ENCODE assay signal across 23 cellular contexts in genomic region chr9:130606887-130607582, GRCh38. TPM values are rescaled to one million over a fixed set of nuclear protein-coding genes. Genes with fewer than 3 reads are reported as not detected.
A peak's percentile ranks its signal among the peaks of the same experiment; 100 is the strongest.
DNase-seq lines count a peak whose midpoint lies in the region; ATAC-seq and TF ChIP-seq lines count a peak whose summit lies in the region.
"Had no signal": no experiment of that assay in that cellular context is flagged by ENCODE, and none has a peak within 500 bp of the region (broad histone marks: within the 10 kb centered on the region; RNA-seq: fewer than 3 reads in every experiment).

No MANE protein-coding gene starts in this region.

- H3K27me3 ChIP-seq in left ventricle myocardium inferior (ENCODE audit: low read depth), result no peaks in the 10 kb centered on the region
- H3K27me3 ChIP-seq: BE2C, spleen, upper lobe of right lung had no signal

- H3K27ac ChIP-seq in left ventricle myocardium inferior (replicated peaks), result peak overlapping the region; percentile 4
- H3K27ac ChIP-seq: A549, coronary artery, spleen, upper lobe of right lung had no signal

- in situ Hi-C loops in G401 (cut with HindIII; ENCODE audit: low sequenced_read_pairs), result no loop called here

- H3K36me3 ChIP-seq in left ventricle myocardium inferior, result peaks cover 21% of the 10 kb centered on the region
- H3K36me3 ChIP-seq: prostate gland had no signal

- TF ChIP-seq CTCF in left ventricle myocardium inferior (IDR thresholded peaks at IDR 0.05; ENCODE audit: borderline replicate concordance) (no peak), cardiac fibroblast (IDR thresholded peaks at IDR 0.05; ENCODE audit: low read depth, low read length) (no peak)

- no peak for ATAC-seq in Right ventricle myocardium superior (ENCODE audit: poor library complexity)
- ATAC-seq: A549; activated naive CD4-positive, alpha-beta T cell treated with anti-CD3 and anti-CD28 coated beads, Interleukin-2, amount 50 U/mL, for 72 hours; activated T-cell treated with anti-CD3 and anti-CD28 coated beads, Interleukin-2, amount 50 U/mL, for 4 hours; upper lobe of right lung had no signal

- no peak for DNase-seq in left ventricle myocardium inferior
- no peak for DNase-seq in Right ventricle myocardium superior
- DNase-seq in cardiac fibroblast (ENCODE audit: low read depth in 2 of 2), result peak; percentile 15 to 23
- DNase-seq in iris pigment epithelial cell (ENCODE audit: low read depth), result peak; percentile 31
- no peak for DNase-seq in activated naive CD4-positive, alpha-beta T cell treated with Interleukin-2 at 50 U/mL for 16 hours
- no peak for DNase-seq in G401 (ENCODE audit: low spot score)
- no peak for DNase-seq in T-helper 9 cell
- no peak for DNase-seq in NK-92 (lab: John Stamatoyannopoulos, UW; ENCODE audit: unreplicated experiment)
- DNase-seq: activated CD4-positive, CD25-positive, alpha-beta regulatory T cell treated with anti-CD3 and anti-CD28 coated beads, Interleukin-2, amount 50 U/mL, for 72 hours; activated CD8-positive, alpha-beta memory T cell treated with anti-CD3 and anti-CD28 coated beads for 24 hours; activated T-cell treated with anti-CD3 and anti-CD28 coated beads, Interleukin-2, amount 50 U/mL, for 4 hours; BE2C; DMS79 treated with DMSO at 0.1 percent for 48 hours; midbrain; NCI-H1417 treated with DMSO at 0.1 percent for 48 hours; NCI-H2171; NCI-H526 treated with DMSO at 0.1 percent for 48 hours; spleen; upper lobe of right lung had no signal

- H3K4me1 ChIP-seq in left ventricle myocardium inferior, result peaks cover 49% of the 10 kb centered on the region
- H3K4me1 ChIP-seq: A549, BE2C, spleen, upper lobe of right lung had no signal

- intact Hi-C loops in left ventricle myocardium inferior (cut with micrococcal nuclease), result no loop called here
- intact Hi-C loops in Right ventricle myocardium superior (cut with DNase I), result no loop called here

- no peaks in the 10 kb centered on the region for H3K9me3 ChIP-seq in left ventricle myocardium inferior (replicated peaks)
- H3K9me3 ChIP-seq: A549, BE2C, prostate gland, spleen, upper lobe of right lung had no signal

- H3K4me3 ChIP-seq in left ventricle myocardium inferior (no peak overlapping the region), cardiac fibroblast (replicated peaks in 1 of 2; ENCODE audit: low read depth in 2 of 2, low read length in 2 of 2) (no peak overlapping the region)
- H3K4me3 ChIP-seq: A549, coronary artery, prostate gland, spleen, upper lobe of right lung had no signal

RNA-seq across cellular contexts. Expression of gene FUBP3, which starts 27.7 kb away (rescaled TPM):
- total RNA-seq in left ventricle myocardium inferior (22.6 TPM), Right ventricle myocardium superior (23.0 TPM)
- total RNA-seq in G401 (2014; rRNA removed; shearing (Covaris generic)), result 49.6 and 49.7 TPM in 2 replicates

RNA-seq across cellular contexts. Expression of gene PRDM12, which starts 57.4 kb away (rescaled TPM):
- total RNA-seq in left ventricle myocardium inferior (not detected), Right ventricle myocardium superior (not detected)
- total RNA-seq in G401 (2014; rRNA removed; shearing (Covaris generic)), result not detected in 2 replicates
- total RNA-seq: activated naive CD4-positive, alpha-beta T cell treated with anti-CD3 and anti-CD28 coated beads, Interleukin-2, amount 50 U/mL, for 72 hours; prostate gland; spleen; upper lobe of right lung had no signal

Comparison
In these comparisons a context has a peak if more than half of its experiments do, and no peak if none do; other contexts are left out.
1. DNase-seq: peak in cardiac fibroblast (2 of 2) and iris pigment epithelial cell (single experiment); none in left ventricle myocardium inferior (single experiment), Right ventricle myocardium superior (single experiment), activated naive CD4-positive, alpha-beta T cell treated with Interleukin-2 at 50 U/mL for 16 hours (single experiment), G401 (single experiment), T-helper 9 cell (single experiment) and NK-92 (single experiment).